Comparison of ENCODE assay signal across 9 cellular contexts in the genomic region with DNA sequence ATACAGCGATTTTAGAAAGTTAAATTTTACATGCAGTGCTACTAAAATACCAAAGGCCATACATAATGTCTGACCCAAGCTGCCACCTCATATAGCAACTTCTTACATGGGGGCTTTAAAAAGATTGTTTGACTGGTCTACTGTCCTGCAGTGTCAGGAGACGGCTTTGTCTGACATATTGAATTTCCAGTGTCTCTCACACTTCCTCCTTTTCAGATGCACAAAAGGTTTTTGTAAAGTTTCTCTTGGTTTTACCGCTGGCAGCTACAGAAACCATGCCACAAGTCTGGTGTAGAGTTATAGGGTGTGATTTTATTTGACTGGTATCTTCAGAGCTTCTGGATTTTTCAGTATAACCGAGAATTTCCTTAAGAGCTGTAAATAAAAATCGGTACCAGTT. TPM values are rescaled to one million over a fixed set of nuclear protein-coding genes. Genes with fewer than 3 reads are reported as not detected.
DNase-seq lines count a peak whose midpoint lies in the region; ATAC-seq, FAIRE-seq and TF ChIP-seq lines count a peak whose summit lies in the region.
"Had no signal": no experiment of that assay in that cellular context is flagged by ENCODE, and none has a peak within 500 bp of the region (broad histone marks: within the 10 kb centered on the region; RNA-seq: fewer than 3 reads in every experiment).

No MANE protein-coding gene starts in this region.

- peaks cover 6% of the 10 kb centered on the region for H3K4me1 Mint-ChIP-seq in activated T-cell treated with anti-CD3 and anti-CD28 coated beads, Interleukin-2, amount 50 U/mL, for 4 hours (ENCODE audit: low read depth)
- H3K4me1 Mint-ChIP-seq in activated CD8-positive, alpha-beta T cell treated with anti-CD3 and anti-CD28 coated beads for 36 hours (ENCODE audit: low read depth), result peaks cover 2% of the 10 kb centered on the region

- in situ Hi-C loops in G401 (cut with HindIII; ENCODE audit: low sequenced_read_pairs), result no loop called here

- no peak for DNase-seq in activated T-cell treated with anti-CD3 and anti-CD28 coated beads, Interleukin-2, amount 50 U/mL, for 4 hours
- DNase-seq in activated T-cell treated with anti-CD3 and anti-CD28 coated beads for 4 hours (no peak), kidney (no peak), tibial artery (no peak), HUDEP-2 (lab: John Stamatoyannopoulos, UW; ENCODE audit: unreplicated experiment in 76 of 76) (no peak), G401 (ENCODE audit: low spot score) (no peak), SHP77 (lab: John Stamatoyannopoulos, UW) (no peak)
- no peak for DNase-seq in activated CD8-positive, alpha-beta T cell treated with anti-CD3 and anti-CD28 coated beads for 36 hours

- no peak for ATAC-seq in activated T-cell treated with anti-CD3 and anti-CD28 coated beads, Interleukin-2, amount 50 U/mL, for 4 hours
- ATAC-seq in activated CD8-positive, alpha-beta T cell treated with anti-CD3 and anti-CD28 coated beads for 36 hours, result no peak

- peak overlapping the region in 1 of 2 donors; percentile 62 for H3K9ac ChIP-seq in kidney (ENCODE audit: low read length in 2 of 2)

- H3K36me3 Mint-ChIP-seq in activated T-cell treated with anti-CD3 and anti-CD28 coated beads, Interleukin-2, amount 50 U/mL, for 4 hours (ENCODE audit: insufficient read depth), result no peaks in the 10 kb centered on the region
- H3K36me3 Mint-ChIP-seq in activated CD8-positive, alpha-beta T cell treated with anti-CD3 and anti-CD28 coated beads for 36 hours (ENCODE audit: low read depth), result no peaks in the 10 kb centered on the region

- H3K27ac Mint-ChIP-seq in activated CD8-positive, alpha-beta T cell treated with anti-CD3 and anti-CD28 coated beads for 36 hours, result no peak overlapping the region

- peaks cover 10 to 21% of the 10 kb centered on the region in 2 donors for H3K4me1 ChIP-seq in kidney (ENCODE audit: control insufficient read depth in 1 of 2, insufficient read depth in 1 of 2, low read depth in 1 of 2, low read length in 2 of 2)
- H3K4me1 ChIP-seq in tibial artery, result peaks cover 0 to 29% (median 10%) of the 10 kb centered on the region in 4 donors

- H3K36me3 ChIP-seq in kidney (ENCODE audit: control insufficient read depth in 1 of 2, insufficient read depth in 2 of 2, low read length in 2 of 2) (no peaks in the 10 kb centered on the region), tibial artery (no peaks in the 10 kb centered on the region)

- no peak for FAIRE-seq in kidney (lab: Jason Lieb, UNC)

- H3K9me3 Mint-ChIP-seq in activated T-cell treated with anti-CD3 and anti-CD28 coated beads, Interleukin-2, amount 50 U/mL, for 4 hours, result no peaks in the 10 kb centered on the region
- H3K9me3 Mint-ChIP-seq in activated CD8-positive, alpha-beta T cell treated with anti-CD3 and anti-CD28 coated beads for 36 hours, result no peaks in the 10 kb centered on the region

- H3K4me3 ChIP-seq in kidney (ENCODE audit: low read length in 2 of 2) (peak overlapping the region in 1 of 2 donors; percentile 65), tibial artery (peak overlapping the region; percentile 95)

- H3K9me3 ChIP-seq in kidney (ENCODE audit: control insufficient read depth in 1 of 2, low read length in 2 of 2) (no peaks in the 10 kb centered on the region), tibial artery (no peaks in the 10 kb centered on the region)

- POLR2A ChIA-PET in activated CD8-positive, alpha-beta T cell treated with anti-CD3 and anti-CD28 coated beads for 36 hours (lab: Charles Lee), result interaction anchor here (1.5 kb wide), 1 partner anchor 29 kb away, joined by 3 read pairs; no protein-coding TSS in a partner anchor

- CTCF ChIA-PET in activated CD8-positive, alpha-beta T cell treated with anti-CD3 and anti-CD28 coated beads for 36 hours (lab: Charles Lee), result interaction anchor here (0.9 to 1.6 kb wide), 6 partner anchors 10 to 95 kb away, joined by 3 to 4 read pairs (median 3); no protein-coding TSS in a partner anchor

- H3K27me3 ChIP-seq in tibial artery, result no peaks in the 10 kb centered on the region

- TF ChIP-seq CTCF in activated CD8-positive, alpha-beta T cell treated with anti-CD3 and anti-CD28 coated beads for 36 hours (IDR thresholded peaks at IDR 0.05), result no peak
- no peak for TF ChIP-seq CTCF in kidney (IDR thresholded peaks at IDR 0.05; ENCODE audit: borderline replicate concordance, extremely low read depth, insufficient read depth)
- no peak for TF ChIP-seq CTCF in tibial artery (IDR thresholded peaks at IDR 0.05)

- intact Hi-C loops in activated CD8-positive, alpha-beta T cell treated with anti-CD3 and anti-CD28 coated beads for 36 hours (cut with micrococcal nuclease), result no loop called here
- intact Hi-C loops in kidney (cut with DNase I), result no loop called here
- intact Hi-C loops in tibial artery (cut with DNase I; ENCODE audit: low total_unique reads), result loop anchor here (10.0 kb wide), 1 partner anchor 59 kb away; no protein-coding TSS in a partner anchor

- H3K27ac ChIP-seq in kidney (ENCODE audit: low read depth in 2 of 2, low read length in 2 of 2), result peak overlapping the region; percentile 68 to 87
- peak overlapping the region; percentile 87 to 90 for H3K27ac ChIP-seq in tibial artery
- H3K27ac ChIP-seq: HL-60 had no signal

- peaks cover 58% of the 10 kb centered on the region for H3K27me3 Mint-ChIP-seq in activated T-cell treated with anti-CD3 and anti-CD28 coated beads, Interleukin-2, amount 50 U/mL, for 4 hours (ENCODE audit: low read depth)
- H3K27me3 Mint-ChIP-seq in activated CD8-positive, alpha-beta T cell treated with anti-CD3 and anti-CD28 coated beads for 36 hours, result peaks cover 42% of the 10 kb centered on the region

- peak overlapping the region; percentile 58 for H3K4me3 Mint-ChIP-seq in activated T-cell treated with anti-CD3 and anti-CD28 coated beads, Interleukin-2, amount 50 U/mL, for 4 hours
- peak overlapping the region; percentile 61 for H3K4me3 Mint-ChIP-seq in activated CD8-positive, alpha-beta T cell treated with anti-CD3 and anti-CD28 coated beads for 36 hours

RNA-seq across cellular contexts. Expression of a gene that starts 1.1 kb away (rescaled TPM):
- under 1 TPM; 0.13 to 0.22 (median 0.20) TPM for total RNA-seq in activated T-cell treated with anti-CD3 and anti-CD28 coated beads, Interleukin-2, amount 50 U/mL, for 4 hours
- total RNA-seq in activated CD8-positive, alpha-beta T cell treated with anti-CD3 and anti-CD28 coated beads for 36 hours, result not detected
- total RNA-seq in kidney, result 54.8 TPM
- 26.2 TPM for polyA plus RNA-seq in kidney (ENCODE audit: insufficient read depth, low read depth, low replicate concordance)
- total RNA-seq in G401 (2014; rRNA removed; shearing (Covaris generic)), result 5.5 and 7.1 TPM in 2 replicates
